15 cellular contexts compared by ENCODE assay signal in the genomic region with DNA sequence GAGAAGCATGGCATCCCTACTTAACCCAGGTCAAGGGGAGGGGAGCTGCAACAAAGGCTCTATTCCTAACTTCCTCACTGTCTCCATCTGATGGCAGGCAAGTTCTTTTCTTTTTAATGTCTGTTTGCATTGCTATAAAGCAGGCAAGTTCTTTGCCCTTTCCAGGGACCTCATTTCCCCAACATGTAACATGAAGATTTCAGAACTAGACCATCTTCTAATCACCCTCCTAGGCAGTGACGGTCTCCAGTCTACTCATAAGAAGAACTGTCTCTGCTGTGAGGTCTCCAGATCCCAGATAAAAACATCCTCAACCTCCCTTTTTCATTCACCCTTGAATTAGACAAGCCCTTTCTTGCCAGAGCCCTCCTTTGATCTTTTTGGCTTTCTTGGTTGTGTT. TPM values are rescaled to one million over a fixed set of nuclear protein-coding genes. Genes with fewer than 3 reads are reported as not detected.
DNase-seq lines count a peak whose midpoint lies in the region; ATAC-seq and TF ChIP-seq lines count a peak whose summit lies in the region.
"Had no signal": no experiment of that assay in that cellular context is flagged by ENCODE, and none has a peak within 500 bp of the region (broad histone marks: within the 10 kb centered on the region; RNA-seq: fewer than 3 reads in every experiment).

No MANE protein-coding gene starts in this region.

- in situ Hi-C loops in SK-MEL-5 (cut with HindIII; ENCODE audit: low pct_unique_long_range_greater_than_20kb, low sequenced_read_pairs) = no loop called here

- peak; percentile 17 for DNase-seq in NCI-H1092 treated with DMSO at 0.1 percent for 48 hours (lab: John Stamatoyannopoulos, UW)
- DNase-seq in NCI-H1092 (lab: John Stamatoyannopoulos, UW) = no peak
- peak; percentile 11 for DNase-seq in SK-MEL-5 (ENCODE audit: low read depth, low spot score)
- DNase-seq in iPS-NIHi11 (ENCODE audit: low spot score) = peak; percentile 11
- no peak for DNase-seq in T1000 (lab: John Stamatoyannopoulos, UW)
- DNase-seq: central memory CD4-positive, alpha-beta T cell; DND-41; lower lobe of right lung; nucleus accumbens; spleen; transverse colon had no signal

- ATAC-seq in GM18868 (IDR thresholded peaks at IDR 0.05; ENCODE audit: unreplicated experiment) (no peak), GM18517 (IDR thresholded peaks at IDR 0.05; ENCODE audit: unreplicated experiment) (no peak)
- ATAC-seq: esophagus mucosa, lower lobe of right lung had no signal

- TF ChIP-seq CTCF in GM12872 (IDR thresholded peaks at IDR 0.05; ENCODE audit: insufficient read depth, low read depth, low read length) = peak; percentile 44; the same call in 2 of the 3 replicates

RNA-seq across cellular contexts. Expression of gene PPP1R2B, which starts 42.1 kb away (rescaled TPM):
- 0.08 and 0.11 TPM in 2 replicates for total RNA-seq in SK-MEL-5 (2014; rRNA removed; shearing (Covaris generic))
- not detected in 2 replicates for polyA plus RNA-seq in SK-MEL-5 (2015; cell fraction: cytosol; rRNA removed)
- polyA plus RNA-seq in SK-MEL-5 (2015; cell fraction: nucleus; rRNA removed) = not detected in 2 replicates
- total RNA-seq: esophagus mucosa, lower lobe of right lung, spleen, transverse colon had no signal

Comparison
In these comparisons a context has a peak if more than half of its experiments do, and no peak if none do; other contexts are left out.
1. DNase-seq: peak in NCI-H1092 treated with DMSO at 0.1 percent for 48 hours (single experiment), SK-MEL-5 (single experiment) and iPS-NIHi11 (single experiment); none in NCI-H1092 (single experiment) and T1000 (single experiment).